ENCODE assay signal across 15 cellular contexts in the genomic region with DNA sequence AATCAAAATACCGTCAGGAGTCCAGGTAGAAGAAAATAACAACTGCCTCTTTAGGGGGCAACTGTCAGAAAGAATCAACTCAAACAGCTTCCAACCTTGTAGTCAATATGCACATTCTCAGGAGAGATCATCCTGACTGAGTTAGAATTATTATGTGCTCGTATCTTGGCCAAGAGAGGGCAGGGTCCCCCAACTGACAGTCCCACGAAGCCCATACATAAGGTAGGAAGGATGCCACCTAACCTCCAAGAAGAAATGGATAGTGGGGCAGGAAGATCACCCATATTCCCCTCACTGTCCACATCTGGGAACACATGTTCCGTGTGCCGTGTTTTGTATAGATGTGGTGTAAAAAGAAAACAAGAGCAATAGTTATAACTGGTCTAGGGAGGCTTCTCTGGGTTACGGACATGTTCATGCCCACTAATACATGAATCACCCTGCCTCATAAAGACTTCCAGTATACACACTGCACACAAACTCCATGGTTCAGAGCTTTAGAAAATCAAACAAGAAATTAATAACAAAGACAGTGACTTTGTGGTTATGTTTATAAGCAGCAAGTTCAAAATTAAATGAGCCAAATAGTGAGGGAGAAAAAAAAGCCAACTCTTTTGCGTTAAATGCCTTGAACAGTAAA.
A peak's percentile ranks its signal among the peaks of the same experiment; 100 is the strongest.
DNase-seq lines count a peak whose midpoint lies in the region; ATAC-seq and TF ChIP-seq lines count a peak whose summit lies in the region.
"Had no signal": no experiment of that assay in that cellular context is flagged by ENCODE, and none has a peak within 500 bp of the region (broad histone marks: within the 10 kb centered on the region; RNA-seq: fewer than 3 reads in every experiment).

No MANE protein-coding gene starts in this region.

- H3K4me3 ChIP-seq in PC-3 (ENCODE audit: low read length) (no peak overlapping the region), muscle layer of colon (ENCODE audit: low read depth in 1 of 2, low read length in 2 of 2) (no peak overlapping the region), transverse colon (no peak overlapping the region)
- H3K4me3 ChIP-seq: A549, MG63, SJCRH30 had no signal

- no peaks in the 10 kb centered on the region for H3K27me3 Mint-ChIP-seq in Calu3 (ENCODE audit: unreplicated experiment)

- no peaks in the 10 kb centered on the region for H3K9me2 ChIP-seq in PC-3 (replicated peaks; ENCODE audit: low read length)

- H4K20me1 ChIP-seq in PC-3 (ENCODE audit: low read length) = no peaks in the 10 kb centered on the region

- peak overlapping the region; percentile 27 for H3K27ac Mint-ChIP-seq in Calu3 (ENCODE audit: unreplicated experiment)

- TF ChIP-seq CTCF in Calu3 (IDR thresholded peaks at IDR 0.05; ENCODE audit: unreplicated experiment) (no peak), PC-3 (conservative IDR thresholded peaks at IDR 0.05; ENCODE audit: low read depth, low read length) (no peak), transverse colon (IDR thresholded peaks at IDR 0.05) (no peak)

- H3K27ac ChIP-seq in PC-3 (ENCODE audit: low read length) (no peak overlapping the region), muscle layer of colon (ENCODE audit: low read depth, low read length) (peak overlapping the region; percentile 47), transverse colon (peak overlapping the region in 2 of 4 donors; percentile 7 to 57)
- H3K27ac ChIP-seq: A549, C4-2B, RWPE1, SJCRH30 had no signal

- H3K4me1 ChIP-seq in PC-3 (ENCODE audit: insufficient read depth, low read length) (no peaks in the 10 kb centered on the region), muscle layer of colon (ENCODE audit: insufficient read depth, low read length) (peaks cover 29% of the 10 kb centered on the region), transverse colon (peaks cover 0 to 3% (median 0%) of the 10 kb centered on the region in 4 donors)
- H3K4me1 ChIP-seq: A549 had no signal

- WGBS in transverse colon (ENCODE audit: low coverage in 1 of 2), 2 donors = 57 to 66% methylated on average over 4 to 7 of the region's 7 CpGs

- no TSS peak for BruUV-seq in Calu3 (replicated peaks; lab: Mats Ljungman, UMichigan)
- no TSS peak for BruUV-seq in PC-3 (replicated peaks; lab: Mats Ljungman, UMichigan)

- H3K9me3 ChIP-seq in PC-3 (ENCODE audit: low read length) (no peaks in the 10 kb centered on the region), muscle layer of colon (ENCODE audit: low read length) (no peaks in the 10 kb centered on the region), transverse colon (no peaks in the 10 kb centered on the region)
- H3K9me3 ChIP-seq: A549, MG63 had no signal

- no peaks in the 10 kb centered on the region for H3F3A ChIP-seq in PC-3 (ENCODE audit: low read length, unreplicated experiment)

- POLR2A ChIA-PET in PC-3 (lab: Charles Lee; ENCODE audit: unreplicated experiment) = no interaction called here

- H2AFZ ChIP-seq in PC-3 (ENCODE audit: low read length) = no peak overlapping the region

- ATAC-seq in PC-3 (no peak), esophagus mucosa (peak; percentile 69), HG02973 (IDR thresholded peaks at IDR 0.05; ENCODE audit: unreplicated experiment) (no peak), GM21367 (IDR thresholded peaks at IDR 0.05; ENCODE audit: unreplicated experiment) (no peak)
- ATAC-seq: A549 had no signal

- H3K36me3 ChIP-seq in PC-3 (ENCODE audit: low read depth, low read length) (no peaks in the 10 kb centered on the region), muscle layer of colon (ENCODE audit: insufficient read depth, low read length) (no peaks in the 10 kb centered on the region), transverse colon (no peaks in the 10 kb centered on the region)
- H3K36me3 ChIP-seq: MG63, SJCRH30 had no signal

- DNase-seq in Calu3 (no peak), PC-3 (peak; percentile 31), transverse colon (no peak), MV-4-11 (lab: John Stamatoyannopoulos, UW) (no peak)
- DNase-seq: COR-L47, MG63, NCI-H1105, SJCRH30 had no signal

- CTCF ChIA-PET in Calu3 (lab: Charles Lee) (interaction anchor here (0.6 kb wide), 1 partner anchor 263 kb away, joined by 4 read pairs; no protein-coding TSS in a partner anchor), PC-3 (lab: Charles Lee) (no interaction called here)

- no peak for TF ChIP-seq POLR2A in transverse colon (IDR thresholded peaks at IDR 0.05)

- in situ Hi-C loops in transverse colon (cut with MboI; ENCODE audit: low pct_ligation_motif_present in 1 of 4, low pct_unique_long_range_greater_than_20kb in 1 of 4, low sequenced_read_pairs in 3 of 4) = no loop called here

- H3K4me1 Mint-ChIP-seq in Calu3 (ENCODE audit: low read depth, unreplicated experiment) = peaks cover 8% of the 10 kb centered on the region

- H3K4me3 Mint-ChIP-seq in Calu3 (ENCODE audit: low read depth, unreplicated experiment) = no peak overlapping the region

- intact Hi-C loops in Calu3 (cut with micrococcal nuclease; ENCODE audit: unreplicated experiment) = loop anchor here (2.0 kb wide), 1 partner anchor 22 kb away; no protein-coding TSS in a partner anchor
- intact Hi-C loops in PC-3 (cut with micrococcal nuclease) = no loop called here
- intact Hi-C loops in transverse colon (cut with DNase I; ENCODE audit: low total_unique reads) = no loop called here

- H3K9ac ChIP-seq in PC-3 (ENCODE audit: low read length) = no peak overlapping the region
- no peak overlapping the region for H3K9ac ChIP-seq in muscle layer of colon (ENCODE audit: low read length)

- peaks cover 27% of the 10 kb centered on the region for H3K27me3 ChIP-seq in PC-3 (ENCODE audit: low read length)
- H3K27me3 ChIP-seq in muscle layer of colon (ENCODE audit: control insufficient read depth in 1 of 2, insufficient read depth in 2 of 2, low read length in 2 of 2) = no peaks in the 10 kb centered on the region
- H3K27me3 ChIP-seq in transverse colon = no peaks in the 10 kb centered on the region
- H3K27me3 ChIP-seq: MG63, SJCRH30 had no signal

- TF ChIP-seq EP300 in transverse colon (IDR thresholded peaks at IDR 0.05; ENCODE audit: low read depth) = no peak

- H3K79me2 ChIP-seq in PC-3 (ENCODE audit: low read length) = no peaks in the 10 kb centered on the region

- peaks cover 3% of the 10 kb centered on the region for H3K9me3 Mint-ChIP-seq in Calu3 (ENCODE audit: low read depth, unreplicated experiment)

- H3K36me3 Mint-ChIP-seq in Calu3 (ENCODE audit: insufficient read depth, unreplicated experiment) = no peaks in the 10 kb centered on the region

- H3K4me2 ChIP-seq in PC-3 (ENCODE audit: low read length) = no peak overlapping the region
- H3K4me2 ChIP-seq: A549 had no signal
